Comparison of ENCODE assay signal across 2 cellular contexts in genomic region chr5:180786398-180787005, GRCh38.
TF ChIP-seq lines count a peak whose summit lies in the region.

No MANE protein-coding gene starts in this region.

TF ChIP-seq in Ishikawa, 13 proteins besides CTCF, POLR2A, EP300 and RAD21:
- peak; percentile 5; the same call in 1 of the 2 replicates for TF ChIP-seq TAF1 (IDR thresholded peaks at IDR 0.05; ENCODE audit: low read depth)
- TF ChIP-seq EGR1 (IDR thresholded peaks at IDR 0.05): no peak
- TF ChIP-seq, protein P1, sequence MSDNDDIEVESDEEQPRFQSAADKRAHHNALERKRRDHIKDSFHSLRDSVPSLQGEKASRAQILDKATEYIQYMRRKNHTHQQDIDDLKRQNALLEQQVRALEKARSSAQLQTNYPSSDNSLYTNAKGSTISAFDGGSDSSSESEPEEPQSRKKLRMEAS (IDR thresholded peaks at IDR 0.05): peak; percentile 46; the same call in 1 of the 2 replicates

TF ChIP-seq in HepG2, 621 proteins besides CTCF, POLR2A, EP300 and RAD21:
- TF ChIP-seq GLI4 (CRISPR knock-in tag; IDR thresholded peaks at IDR 0.05; ENCODE audit: borderline replicate concordance) (no peak), ZNF282 (IDR thresholded peaks at IDR 0.05; ENCODE audit: partially characterized antibody) (no peak), KLF9 (CRISPR knock-in tag; IDR thresholded peaks at IDR 0.05; ENCODE audit: low read depth) (no peak)
